12 cellular contexts compared by ENCODE assay signal in the genomic region with DNA sequence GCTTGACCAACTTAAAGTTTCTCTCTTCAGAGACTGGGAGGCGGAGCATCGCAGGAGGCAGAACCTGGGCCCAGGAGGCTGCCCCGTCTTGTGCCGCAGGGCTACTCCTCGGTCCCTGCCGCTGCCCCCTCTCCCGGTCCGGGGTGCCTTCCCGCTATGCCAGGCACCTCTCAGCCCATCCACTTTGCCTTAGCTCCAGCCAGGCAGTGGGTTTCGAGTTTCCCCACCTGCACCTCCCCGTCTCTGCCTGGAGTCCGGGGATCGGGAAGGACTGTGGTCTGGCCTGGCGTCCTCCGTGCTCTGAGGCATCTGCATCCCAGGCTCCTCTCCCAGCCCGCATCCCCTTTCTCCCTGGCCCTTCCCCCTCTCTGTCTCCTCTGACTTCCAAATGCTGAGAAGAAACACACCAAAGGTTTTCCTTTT. TPM values are rescaled to one million over a fixed set of nuclear protein-coding genes. Genes with fewer than 3 reads are reported as not detected.
DNase-seq lines count a peak whose midpoint lies in the region; ATAC-seq, FAIRE-seq and TF ChIP-seq lines count a peak whose summit lies in the region.
"Had no signal": no experiment of that assay in that cellular context is flagged by ENCODE, and none has a peak within 500 bp of the region (broad histone marks: within the 10 kb centered on the region; RNA-seq: fewer than 3 reads in every experiment).

No MANE protein-coding gene starts in this region.

- H3K27ac Mint-ChIP-seq in CD14-positive monocyte (peak overlapping the region in 2 of 7 donors; percentile 53 to 66), HFFc6 (no peak overlapping the region), endodermal cell (peak overlapping the region; percentile 84)

- H4K91ac ChIP-seq in neuronal stem cell (ENCODE audit: low read depth, low read length, poor library complexity) = no peak overlapping the region

- no peak overlapping the region for H4K8ac ChIP-seq in neuronal stem cell (ENCODE audit: low read depth, low read length)

- DNase-seq in CD14-positive monocyte (ENCODE audit: low spot score) = peak; percentile 39
- no peak for DNase-seq in HFFc6
- peak; percentile 86 for DNase-seq in endodermal cell
- no peak for DNase-seq in neuronal stem cell (ENCODE audit: low spot score)
- no peak for DNase-seq in NCI-H2029 (lab: John Stamatoyannopoulos, UW)
- DNase-seq in GM12891 (ENCODE audit: insufficient read length, low spot score) = no peak
- DNase-seq in NCI-H1092 (lab: John Stamatoyannopoulos, UW) = no peak

- peaks cover 2% of the 10 kb centered on the region for H3K79me1 ChIP-seq in neuronal stem cell (ENCODE audit: low read depth, low read length)

- no peaks in the 10 kb centered on the region for H3K36me3 ChIP-seq in endodermal cell (ENCODE audit: control insufficient read depth, insufficient read depth, low read length)
- no peaks in the 10 kb centered on the region for H3K36me3 ChIP-seq in neuronal stem cell (replicated peaks in 1 of 2; ENCODE audit: control insufficient read depth in 2 of 2, insufficient read depth in 2 of 2, low read length in 2 of 2)

- 27 to 57% methylated on average over 12 to 16 of the region's 16 CpGs for WGBS in endodermal cell (ENCODE audit: insufficient coverage in 1 of 2, insufficient read length in 1 of 2), 2 experiments
- WGBS in neuronal stem cell (ENCODE audit: extremely low coverage in 2 of 2, insufficient read length in 2 of 2, insufficient replicate concordance in 1 of 2), 2 donors = no CpG with 5 or more reads among the region's 16 CpGs

- no peaks in the 10 kb centered on the region for H3K27me3 ChIP-seq in endodermal cell (ENCODE audit: control insufficient read depth, insufficient read depth, low read length, poor library complexity, severe bottlenecking)
- H3K27me3 ChIP-seq in neuronal stem cell (ENCODE audit: control insufficient read depth in 3 of 3, insufficient read depth in 3 of 3, low read depth in 1 of 3, low read length in 3 of 3) = peaks cover 0 to 7% (median 3%) of the 10 kb centered on the region in 3 experiments

- H3K27me3 Mint-ChIP-seq in CD14-positive monocyte (ENCODE audit: low read depth in 3 of 3) (no peaks in the 10 kb centered on the region), HFFc6 (ENCODE audit: insufficient read depth) (peaks cover 3% of the 10 kb centered on the region), endodermal cell (ENCODE audit: insufficient read depth) (peaks cover 16% of the 10 kb centered on the region)
- H3K27me3 Mint-ChIP-seq: stimulated activated naive CD8-positive, alpha-beta T cell treated with anti-CD3 and anti-CD28 coated beads, Interleukin-15, Interleukin-2, amounts not matched to agents 100 ng/mL and 50 ng/mL, for 24 hours had no signal

- H3K9ac ChIP-seq in endodermal cell (ENCODE audit: extremely low read depth, low read length, poor library complexity, severe bottlenecking) (no peak overlapping the region), neuronal stem cell (ENCODE audit: low read depth, low read length, poor library complexity) (no peak overlapping the region)

- peak overlapping the region; percentile 36 for H2AK5ac ChIP-seq in neuronal stem cell (ENCODE audit: low read depth, low read length)

- peak overlapping the region; percentile 71 for H3K23ac ChIP-seq in neuronal stem cell (ENCODE audit: low read depth, low read length, poor library complexity)

- H3K14ac ChIP-seq in neuronal stem cell (ENCODE audit: low read length) = no peak overlapping the region

- peak overlapping the region; percentile 79 for H2AFZ ChIP-seq in neuronal stem cell (ENCODE audit: low read length)

- no peak overlapping the region for H3K4ac ChIP-seq in neuronal stem cell (ENCODE audit: low read length)

- H2BK120ac ChIP-seq in neuronal stem cell (ENCODE audit: low read depth, low read length) = peak overlapping the region; percentile 33

- H3K4me3 ChIP-seq in endodermal cell (ENCODE audit: low read length) (no peak overlapping the region), neuronal stem cell (ENCODE audit: low read length in 2 of 2) (peak overlapping the region in 1 of 2 donors; percentile 28)

- ATAC-seq in HG02642 (IDR thresholded peaks at IDR 0.05; ENCODE audit: poor library complexity, unreplicated experiment) = no peak
- ATAC-seq: activated naive CD4-positive, alpha-beta T cell treated with anti-CD3 and anti-CD28 coated beads, Interleukin-2, amount 50 U/mL, for 72 hours had no signal

- H3K18ac ChIP-seq in neuronal stem cell (ENCODE audit: low read length) = peak overlapping the region; percentile 98

- H3K4me1 ChIP-seq in endodermal cell (ENCODE audit: control insufficient read depth, insufficient read depth, low read length) (peaks cover 13% of the 10 kb centered on the region), neuronal stem cell (ENCODE audit: control insufficient read depth in 2 of 2, insufficient read depth in 1 of 2, low read depth in 1 of 2, low read length in 2 of 2) (peaks cover 1 to 13% of the 10 kb centered on the region in 2 donors)

- no peak for TF ChIP-seq CTCF in CD14-positive monocyte (IDR thresholded peaks at IDR 0.05)
- no peak for TF ChIP-seq CTCF in HFFc6 (IDR thresholded peaks at IDR 0.05)
- TF ChIP-seq CTCF in endodermal cell (conservative IDR thresholded peaks at IDR 0.05) = no peak

- H2BK12ac ChIP-seq in neuronal stem cell (ENCODE audit: low read length) = no peak overlapping the region

- H3K4me3 Mint-ChIP-seq in CD14-positive monocyte = no peak overlapping the region
- peak overlapping the region; percentile 58; the same call in 1 of the 2 replicates for H3K4me3 Mint-ChIP-seq in HFFc6
- peak overlapping the region; percentile 1 for H3K4me3 Mint-ChIP-seq in endodermal cell
- H3K4me3 Mint-ChIP-seq: stimulated activated naive CD8-positive, alpha-beta T cell treated with anti-CD3 and anti-CD28 coated beads, Interleukin-15, Interleukin-2, amounts not matched to agents 100 ng/mL and 50 ng/mL, for 24 hours had no signal

- peaks cover 35% of the 10 kb centered on the region for H3K4me1 Mint-ChIP-seq in CD14-positive monocyte
- 0 out of 2 replicates have a peak, but pooled peaks cover 6% of the 10 kb centered on the region for H3K4me1 Mint-ChIP-seq in HFFc6 (ENCODE audit: low read depth)
- H3K4me1 Mint-ChIP-seq in endodermal cell = peaks cover 29% of the 10 kb centered on the region

- TF ChIP-seq POLR2A in GM12891 (IDR thresholded peaks at IDR 0.05; ENCODE audit: low read depth, low read length) = no peak

- peaks cover 92 to 100% of the 10 kb centered on the region in 2 donors for H3K36me3 Mint-ChIP-seq in CD14-positive monocyte
- no peaks in the 10 kb centered on the region for H3K36me3 Mint-ChIP-seq in HFFc6 (ENCODE audit: low read depth)
- no peaks in the 10 kb centered on the region for H3K36me3 Mint-ChIP-seq in endodermal cell (ENCODE audit: low read depth)

- no peak for FAIRE-seq in GM12891 (lab: Jason Lieb, UNC)

- no peak overlapping the region for H2BK5ac ChIP-seq in neuronal stem cell (ENCODE audit: low read length)

- H3K9me3 ChIP-seq in endodermal cell (ENCODE audit: control insufficient read depth, low read length) (no peaks in the 10 kb centered on the region), neuronal stem cell (replicated peaks in 1 of 2; ENCODE audit: control insufficient read depth in 2 of 2, insufficient read depth in 1 of 2, low read depth in 1 of 2, low read length in 2 of 2) (no peaks in the 10 kb centered on the region)

- peak overlapping the region; percentile 83 for H2BK15ac ChIP-seq in neuronal stem cell (ENCODE audit: low read length)

- intact Hi-C loops in CD14-positive monocyte (cut with micrococcal nuclease) = no loop called here

- H3K9me3 Mint-ChIP-seq in CD14-positive monocyte (peaks cover 0 to 3% (median 0%) of the 10 kb centered on the region in 7 donors), HFFc6 (no peaks in the 10 kb centered on the region), endodermal cell (no peaks in the 10 kb centered on the region)
- H3K9me3 Mint-ChIP-seq: activated naive CD4-positive, alpha-beta T cell treated with anti-CD3 and anti-CD28 coated beads, Interleukin-2, amount 50 U/mL, for 72 hours; stimulated activated naive CD8-positive, alpha-beta T cell treated with anti-CD3 and anti-CD28 coated beads, Interleukin-15, Interleukin-2, amounts not matched to agents 100 ng/mL and 50 ng/mL, for 24 hours had no signal

- H3K4me2 ChIP-seq in neuronal stem cell (ENCODE audit: insufficient read depth, low read length, poor library complexity, severe bottlenecking) = peak overlapping the region; percentile 43

- H3K27ac ChIP-seq in endodermal cell (ENCODE audit: low read depth, low read length) = no peak overlapping the region
- H3K27ac ChIP-seq in neuronal stem cell (replicated peaks; ENCODE audit: low read length) = no peak overlapping the region
- H3K27ac ChIP-seq: C4-2B had no signal

TF ChIP-seq in GM12891, 5 proteins besides CTCF, POLR2A, EP300 and RAD21:
- no peak for TF ChIP-seq POU2F2 (IDR thresholded peaks at IDR 0.05; ENCODE audit: low read depth, low read length)
- TF ChIP-seq SPI1 (IDR thresholded peaks at IDR 0.05; ENCODE audit: low read depth, low read length) = no peak
- TF ChIP-seq POLR2AphosphoS5 (IDR thresholded peaks at IDR 0.05; ENCODE audit: low read depth, low read length) = no peak
- TF ChIP-seq TAF1 (IDR thresholded peaks at IDR 0.05; ENCODE audit: low read depth, low read length) = no peak
- TF ChIP-seq PAX5 (IDR thresholded peaks at IDR 0.05; ENCODE audit: insufficient read depth, low read length, severe bottlenecking) = no peak

RNA-seq across cellular contexts. Expression of a gene that starts 26.7 kb away (rescaled TPM):
- 1 to 10 TPM; 3.6 to 5.8 TPM for polyA plus RNA-seq in CD14-positive monocyte
- not detected for total RNA-seq in HFFc6 (2021; fragmentation: NEBNext Ultra II Directional; extraction: Animal tissue kit (Norgen Biotek cat#: 25700))
- total RNA-seq in endodermal cell = 1 to 10 TPM; 2.1 to 2.5 TPM
- polyA plus RNA-seq in endodermal cell (2013, experiment 1 of 2) = 0.25 TPM
- 0.17 TPM for polyA plus RNA-seq in endodermal cell (2013, experiment 2 of 2)
- not detected for polyA plus RNA-seq in neuronal stem cell (2013, experiment 1 of 2)
- not detected for polyA plus RNA-seq in neuronal stem cell (2013, experiment 2 of 2)
- 115 TPM for polyA plus RNA-seq in GM12891 (2012; ENCODE audit: low read depth, missing spikeins)
- total RNA-seq: OCI-LY7 had no signal

Comparison
In these comparisons a context has a peak if more than half of its experiments do, and no peak if none do; other contexts are left out.
1. DNase-seq: peak in CD14-positive monocyte (single experiment) and endodermal cell (single experiment); none in HFFc6 (single experiment), neuronal stem cell (single experiment), NCI-H2029 (single experiment), GM12891 (single experiment) and NCI-H1092 (single experiment).
2. H3K4me3 Mint-ChIP-seq: peak in HFFc6 (single experiment) and endodermal cell (single experiment); none in CD14-positive monocyte (0 of 2).